ENCODE assay signal across 1 cellular context in the genomic region with DNA sequence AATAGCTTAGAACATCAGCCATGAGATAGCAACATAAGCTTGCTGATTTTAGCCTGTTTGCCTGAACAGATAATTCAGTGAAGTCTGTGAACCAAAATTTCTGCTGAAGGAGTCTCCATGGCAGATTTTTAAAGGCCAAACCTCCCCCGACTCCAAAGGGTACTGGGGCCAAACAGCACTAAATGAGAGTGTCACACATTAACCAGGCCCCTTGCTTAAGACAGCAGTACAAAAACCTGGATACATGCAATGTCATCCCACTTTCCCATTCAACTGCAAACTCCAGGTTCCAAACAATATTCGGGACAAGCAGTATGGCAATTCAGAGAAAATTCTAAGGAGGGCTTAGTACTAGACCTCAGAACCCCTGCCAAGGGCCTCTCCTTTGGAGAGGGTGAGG.
TF ChIP-seq lines count a peak whose summit lies in the region.

No MANE protein-coding gene starts in this region.

TF ChIP-seq in HepG2, 621 proteins besides CTCF, POLR2A, EP300 and RAD21:
- TF ChIP-seq CENPT (CRISPR knock-in tag; IDR thresholded peaks at IDR 0.05; ENCODE audit: low read depth), result no peak
- TF ChIP-seq ZNF883 (CRISPR knock-in tag; IDR thresholded peaks at IDR 0.05; ENCODE audit: not compliant biosample characterization), result no peak
